ENCODE assay signal across 20 cellular contexts in the genomic region with DNA sequence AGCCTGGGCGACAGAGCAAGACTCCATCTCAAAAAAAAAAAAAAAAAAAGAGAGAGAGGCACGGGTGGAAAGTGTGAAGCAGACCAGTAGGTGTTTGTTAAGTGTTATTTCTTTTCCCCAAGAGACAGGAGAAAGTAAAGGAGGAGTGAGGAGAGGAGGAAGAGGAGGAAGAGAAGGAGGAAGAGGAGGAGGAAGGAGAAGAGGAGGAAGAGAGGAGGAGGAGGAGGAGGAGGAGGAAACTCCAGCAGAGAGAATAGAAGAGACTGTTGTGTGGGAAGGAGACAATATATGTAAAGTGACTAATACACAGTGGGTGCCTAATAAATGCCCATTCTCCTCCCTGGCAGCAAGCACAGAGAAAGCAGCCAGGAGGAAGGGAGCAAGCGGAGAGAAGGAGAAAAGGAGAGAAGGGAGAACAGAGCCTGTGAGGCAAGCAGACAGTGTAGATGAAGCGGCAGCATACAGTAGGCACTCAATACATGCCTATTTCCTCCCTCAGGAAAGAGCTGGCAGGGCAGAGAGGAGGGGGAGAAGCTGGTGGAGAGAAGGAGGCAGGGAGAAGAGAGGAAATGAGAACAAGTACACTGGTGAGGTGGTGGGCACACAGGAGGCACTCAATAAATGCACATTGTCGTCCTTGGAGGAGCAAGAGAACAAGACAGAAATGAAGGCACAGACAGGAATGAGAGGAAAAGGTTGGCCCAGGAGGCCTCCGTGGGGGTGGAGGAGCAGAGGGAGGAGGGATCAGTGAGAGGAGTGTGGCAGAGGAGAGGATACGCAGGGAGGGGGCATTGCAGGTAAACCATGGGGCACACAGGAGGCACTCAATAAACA. TPM values are rescaled to one million over a fixed set of nuclear protein-coding genes. Genes with fewer than 3 reads are reported as not detected.
"Had no signal": no experiment of that assay in that cellular context is flagged by ENCODE, and none has a peak within 500 bp of the region (broad histone marks: within the 10 kb centered on the region; RNA-seq: fewer than 3 reads in every experiment).

No MANE protein-coding gene starts in this region.

- H3K27ac ChIP-seq: ascending aorta, breast epithelium, testis, upper lobe of left lung had no signal

- DNase-seq: activated naive CD4-positive, alpha-beta T cell treated with anti-CD3 and anti-CD28 coated beads, Interleukin-2, amount 10 ng/mL, durations not matched to agents 7 days and 5 days; activated T-cell treated with anti-CD3 and anti-CD28 coated beads for 4 hours; hypothalamus; mesenchymal stem cell; natural killer cell; occipital lobe; stimulated activated naive CD8-positive, alpha-beta T cell treated with anti-CD3 and anti-CD28 coated beads, Interleukin-15, amount 100 ng/mL, for 72 hours; SW 1271; T-helper 9 cell; testis; upper lobe of left lung had no signal

- H3K27ac Mint-ChIP-seq: activated naive CD4-positive, alpha-beta T cell treated with anti-CD3 and anti-CD28 coated beads, Interleukin-2, amount 10 ng/mL, durations not matched to agents 7 days and 5 days had no signal

- H3K9me3 Mint-ChIP-seq: activated naive CD4-positive, alpha-beta T cell treated with anti-CD3 and anti-CD28 coated beads, Interleukin-2, amount 10 ng/mL, durations not matched to agents 7 days and 5 days; natural killer cell; stimulated activated naive CD8-positive, alpha-beta T cell treated with anti-CD3 and anti-CD28 coated beads, Interleukin-15, amount 100 ng/mL, for 72 hours had no signal

- H3K36me3 Mint-ChIP-seq: activated naive CD4-positive, alpha-beta T cell treated with anti-CD3 and anti-CD28 coated beads, Interleukin-2, amount 10 ng/mL, durations not matched to agents 7 days and 5 days; natural killer cell had no signal

- H3K4me1 ChIP-seq: ascending aorta, breast epithelium had no signal

- ATAC-seq: esophagus mucosa; natural killer cell; right cardiac atrium; stimulated activated naive CD8-positive, alpha-beta T cell treated with anti-CD3 and anti-CD28 coated beads, Interleukin-15, amount 100 ng/mL, for 72 hours had no signal

- H3K4me2 ChIP-seq: smooth muscle cell had no signal

- H3K27me3 ChIP-seq: ascending aorta, breast epithelium, testis, upper lobe of left lung had no signal

- H3K36me3 ChIP-seq: ascending aorta, breast epithelium, upper lobe of left lung had no signal

- H3K9me3 ChIP-seq: ascending aorta, breast epithelium, testis, upper lobe of left lung had no signal

- H3K4me3 ChIP-seq: ascending aorta, breast epithelium, smooth muscle cell, testis, upper lobe of left lung had no signal

- H3K27me3 Mint-ChIP-seq: stimulated activated naive CD8-positive, alpha-beta T cell treated with anti-CD3 and anti-CD28 coated beads, Interleukin-15, amount 100 ng/mL, for 72 hours had no signal

- H3K4me3 Mint-ChIP-seq: activated naive CD4-positive, alpha-beta T cell treated with anti-CD3 and anti-CD28 coated beads, Interleukin-2, amount 10 ng/mL, durations not matched to agents 7 days and 5 days; natural killer cell; stimulated activated naive CD8-positive, alpha-beta T cell treated with anti-CD3 and anti-CD28 coated beads, Interleukin-15, amount 100 ng/mL, for 72 hours had no signal

RNA-seq across cellular contexts. Expression of a gene that starts 17.8 kb away (rescaled TPM):
- total RNA-seq: ascending aorta, posterior vena cava had no signal

RNA-seq across cellular contexts. Expression of a gene that starts 19.3 kb away (rescaled TPM):
- total RNA-seq: activated CD8-positive, alpha-beta memory T cell treated with anti-CD3 and anti-CD28 coated beads for 36 hours; ascending aorta; breast epithelium; esophagus mucosa; kidney epithelial cell; mucosa of gallbladder; natural killer cell; posterior vena cava; right cardiac atrium; smooth muscle cell; testis; upper lobe of left lung had no signal
- polyA plus RNA-seq: right cardiac atrium, smooth muscle cell had no signal
